11 cellular contexts compared by ENCODE assay signal in genomic region chr13:99347911-99348451, GRCh38. TPM values are rescaled to one million over a fixed set of nuclear protein-coding genes. Genes with fewer than 3 reads are reported as not detected.
DNase-seq lines count a peak whose midpoint lies in the region; ATAC-seq lines count a peak whose summit lies in the region.
"Had no signal": no experiment of that assay in that cellular context is flagged by ENCODE, and none has a peak within 500 bp of the region (broad histone marks: within the 10 kb centered on the region; RNA-seq: fewer than 3 reads in every experiment).

No MANE protein-coding gene starts in this region.

- H3K36me3 Mint-ChIP-seq in activated CD4-positive, alpha-beta T cell treated with anti-CD3 and anti-CD28 coated beads for 36 hours (ENCODE audit: low read depth): peaks cover 75% of the 10 kb centered on the region
- H3K36me3 Mint-ChIP-seq in IgD-negative memory B cell: peaks cover 22% of the 10 kb centered on the region

- H3K27me3 Mint-ChIP-seq in activated CD4-positive, alpha-beta T cell treated with anti-CD3 and anti-CD28 coated beads for 36 hours: no peaks in the 10 kb centered on the region
- H3K27me3 Mint-ChIP-seq in IgD-negative memory B cell: no peaks in the 10 kb centered on the region

- H3K4me3 Mint-ChIP-seq in activated CD4-positive, alpha-beta T cell treated with anti-CD3 and anti-CD28 coated beads for 36 hours: no peak overlapping the region
- peak overlapping the region in 3 of 4 donors; percentile 62 to 75 (median 69) for H3K4me3 Mint-ChIP-seq in IgD-negative memory B cell

- POLR2A ChIA-PET in activated CD4-positive, alpha-beta T cell treated with anti-CD3 and anti-CD28 coated beads for 36 hours (lab: Charles Lee): interaction anchor here (1.1 to 1.6 kb wide), 2 partner anchors 33 kb away, joined by 3 to 4 read pairs; no protein-coding TSS in a partner anchor

- peak; percentile 40 for ATAC-seq in activated CD4-positive, alpha-beta T cell treated with anti-CD3 and anti-CD28 coated beads for 36 hours
- peak; percentile 72 for ATAC-seq in HG02571 (IDR thresholded peaks at IDR 0.05; ENCODE audit: unreplicated experiment)
- no peak for ATAC-seq in Right ventricle myocardium inferior
- ATAC-seq in HG02852 (IDR thresholded peaks at IDR 0.05; ENCODE audit: unreplicated experiment): no peak
- ATAC-seq in GM21526 (IDR thresholded peaks at IDR 0.05; ENCODE audit: low FRiP score, unreplicated experiment): no peak

- peaks cover 73% of the 10 kb centered on the region for H3K4me1 Mint-ChIP-seq in activated CD4-positive, alpha-beta T cell treated with anti-CD3 and anti-CD28 coated beads for 36 hours
- peaks cover 45 to 57% (median 55%) of the 10 kb centered on the region in 3 donors for H3K4me1 Mint-ChIP-seq in IgD-negative memory B cell

- peak; percentile 54 for DNase-seq in activated CD4-positive, alpha-beta T cell treated with anti-CD3 and anti-CD28 coated beads for 36 hours
- no peak for DNase-seq in activated CD4-positive, alpha-beta T cell treated with anti-CD3 and anti-CD28 coated beads for 48 hours
- DNase-seq in pons (ENCODE audit: low spot score) (peak; percentile 27), Right ventricle myocardium inferior (ENCODE audit: missing footprints) (no peak)
- DNase-seq: NCI-H1105 treated with DMSO at 0.1 percent for 48 hours; stimulated activated CD8-positive, alpha-beta memory T cell treated with anti-CD3 and anti-CD28 coated beads, Interleukin-4, amount 100 ng/mL, for 48 hours had no signal

- CTCF ChIA-PET in activated CD4-positive, alpha-beta T cell treated with anti-CD3 and anti-CD28 coated beads for 36 hours (lab: Charles Lee): interaction anchor here (0.8 to 2.0 kb wide), 7 partner anchors 12 to 88 kb away, joined by 3 to 8 read pairs (median 3); no protein-coding TSS in a partner anchor

- H3K9me3 Mint-ChIP-seq in activated CD4-positive, alpha-beta T cell treated with anti-CD3 and anti-CD28 coated beads for 36 hours (ENCODE audit: low read depth): no peaks in the 10 kb centered on the region
- no peaks in the 10 kb centered on the region for H3K9me3 Mint-ChIP-seq in IgD-negative memory B cell

- intact Hi-C loops in activated CD4-positive, alpha-beta T cell treated with anti-CD3 and anti-CD28 coated beads for 36 hours (cut with DNase I, micrococcal nuclease): no loop called here
- intact Hi-C loops in Right ventricle myocardium inferior (cut with DNase I): no loop called here

- H3K27ac Mint-ChIP-seq in activated CD4-positive, alpha-beta T cell treated with anti-CD3 and anti-CD28 coated beads for 36 hours: peak overlapping the region; percentile 27
- peak overlapping the region; percentile 60 to 91 (median 81) for H3K27ac Mint-ChIP-seq in IgD-negative memory B cell

RNA-seq across cellular contexts. Expression of gene GPR183, which starts 40.8 kb away (rescaled TPM):
- 10 to 100 TPM; 50.3 to 51.9 TPM for total RNA-seq in activated CD4-positive, alpha-beta T cell treated with anti-CD3 and anti-CD28 coated beads for 36 hours
- polyA plus RNA-seq in IgD-negative memory B cell: 494 TPM
- 2.7 TPM for total RNA-seq in Right ventricle myocardium inferior
- polyA plus RNA-seq: keratinocyte had no signal

Comparison
In these comparisons a context has a peak if more than half of its experiments do, and no peak if none do; other contexts are left out.
1. DNase-seq: peak in activated CD4-positive, alpha-beta T cell treated with anti-CD3 and anti-CD28 coated beads for 36 hours (single experiment) and pons (single experiment); none in activated CD4-positive, alpha-beta T cell treated with anti-CD3 and anti-CD28 coated beads for 48 hours (single experiment) and Right ventricle myocardium inferior (single experiment).
2. ATAC-seq: peak in activated CD4-positive, alpha-beta T cell treated with anti-CD3 and anti-CD28 coated beads for 36 hours (single experiment) and HG02571 (single experiment); none in Right ventricle myocardium inferior (single experiment), HG02852 (single experiment) and GM21526 (single experiment).
3. RNA of gene GPR183, which starts 40.8 kb away (total RNA-seq): 50.3 to 51.9 TPM in activated CD4-positive, alpha-beta T cell treated with anti-CD3 and anti-CD28 coated beads for 36 hours; 2.7 TPM in Right ventricle myocardium inferior (single experiment); every median in the first group is over 10 times any median in the second.